In genomic region chr9:78122631-78123030, GRCh38 we compare ENCODE assay signal across 22 cellular contexts.
A peak's percentile ranks its signal among the peaks of the same experiment; 100 is the strongest.
DNase-seq lines count a peak whose midpoint lies in the region; ATAC-seq and TF ChIP-seq lines count a peak whose summit lies in the region.
"Had no signal": no experiment of that assay in that cellular context is flagged by ENCODE, and none has a peak within 500 bp of the region (broad histone marks: within the 10 kb centered on the region; RNA-seq: fewer than 3 reads in every experiment).

No MANE protein-coding gene starts in this region.

- no TSS peak for BruUV-seq in PC-9 (replicated peaks; lab: Mats Ljungman, UMichigan)

- H3K27me3 ChIP-seq in GM23248 (replicated peaks; ENCODE audit: insufficient read depth) (0 out of 2 replicates have a peak, but pooled peaks cover 9% of the 10 kb centered on the region), PC-9 (ENCODE audit: insufficient read depth, low read depth) (no peaks in the 10 kb centered on the region)
- H3K27me3 ChIP-seq: brain microvascular endothelial cell, heart left ventricle, testis had no signal

- no peak overlapping the region for H3K9ac ChIP-seq in GM23248

- intact Hi-C loops in PC-9 (cut with micrococcal nuclease; ENCODE audit: unreplicated experiment): loop anchor here (2.0 to 10.0 kb wide), 6 partner anchors 114 to 958 kb away; partner anchors contain the start of gene CEP78
- intact Hi-C loops in activated naive CD4-positive, alpha-beta T cell treated with anti-CD3 and anti-CD28 coated beads for 36 hours (cut with micrococcal nuclease): loop anchor here (1.0 kb wide), 1 partner anchor 459 kb away; no protein-coding TSS in a partner anchor

- no peak for TF ChIP-seq CTCF in PC-9 (conservative IDR thresholded peaks at IDR 0.05)
- TF ChIP-seq CTCF in epithelial cell of esophagus (IDR thresholded peaks at IDR 0.05; ENCODE audit: insufficient read depth, low read depth, low read length, missing control alignments): no peak

- H3K36me3 ChIP-seq in GM23248 (ENCODE audit: low read depth): no peaks in the 10 kb centered on the region
- no peaks in the 10 kb centered on the region for H3K36me3 ChIP-seq in PC-9 (ENCODE audit: low read depth)
- H3K36me3 ChIP-seq: brain microvascular endothelial cell, heart left ventricle, left ventricle myocardium inferior had no signal

- H2AFZ ChIP-seq in GM23248 (no peak overlapping the region), PC-9 (no peak overlapping the region)

- no peaks in the 10 kb centered on the region for H3K9me3 Mint-ChIP-seq in stimulated activated effector memory CD8-positive, alpha-beta T cell treated with anti-CD3 and anti-CD28 coated beads, Interleukin-12 subunit alpha, Interleukin-12 subunit beta, amount 100 ng/mL, for 72 hours
- H3K9me3 Mint-ChIP-seq in activated naive CD4-positive, alpha-beta T cell treated with anti-CD3 and anti-CD28 coated beads for 36 hours: no peaks in the 10 kb centered on the region
- H3K9me3 Mint-ChIP-seq: activated CD4-positive, alpha-beta memory T cell treated with anti-CD3 and anti-CD28 coated beads, Interleukin-2, amount 10 ng/mL, durations not matched to agents 7 days and 5 days; CD4-positive, alpha-beta memory T cell had no signal

- WGBS in GM23248 (ENCODE audit: low coverage in 1 of 2, low lambda C conversion rate in 2 of 2, missing lambda C conversion rate in 2 of 2), 2 experiments: 35 to 50% methylated on average over 5 of the region's 5 CpGs

- no peak for ATAC-seq in stimulated activated effector memory CD8-positive, alpha-beta T cell treated with anti-CD3 and anti-CD28 coated beads, Interleukin-12 subunit alpha, Interleukin-12 subunit beta, amount 100 ng/mL, for 72 hours
- ATAC-seq: activated CD4-positive, CD25-positive, alpha-beta regulatory T cell treated with anti-CD3 and anti-CD28 coated beads, Interleukin-2, amount 50 U/mL, for 24 hours; heart left ventricle had no signal

- no peaks in the 10 kb centered on the region for H3K36me3 Mint-ChIP-seq in stimulated activated effector memory CD8-positive, alpha-beta T cell treated with anti-CD3 and anti-CD28 coated beads, Interleukin-12 subunit alpha, Interleukin-12 subunit beta, amount 100 ng/mL, for 72 hours
- H3K36me3 Mint-ChIP-seq in activated naive CD4-positive, alpha-beta T cell treated with anti-CD3 and anti-CD28 coated beads for 36 hours (ENCODE audit: low read depth): no peaks in the 10 kb centered on the region
- H3K36me3 Mint-ChIP-seq: CD4-positive, alpha-beta memory T cell; IgD-negative memory B cell; mesothelial cell of epicardium had no signal

- H3F3A ChIP-seq in GM23248 (ENCODE audit: insufficient read depth): peaks cover 16% of the 10 kb centered on the region
- peaks cover 11% of the 10 kb centered on the region; the same call in 1 of the 2 replicates for H3F3A ChIP-seq in PC-9 (ENCODE audit: insufficient read depth, low read depth)

- in situ Hi-C loops in GM23248 (cut with MboI): no loop called here

- CTCF ChIA-PET in PC-9 (lab: Charles Lee): no interaction called here
- CTCF ChIA-PET in activated naive CD4-positive, alpha-beta T cell treated with anti-CD3 and anti-CD28 coated beads for 36 hours (lab: Charles Lee): interaction anchor here (1.1 to 2.8 kb wide), 4 partner anchors 9 to 177 kb away, joined by 3 to 19 read pairs (median 10); no protein-coding TSS in a partner anchor

- H3K4me2 ChIP-seq in GM23248 (ENCODE audit: unreplicated experiment): no peak overlapping the region
- no peak overlapping the region for H3K4me2 ChIP-seq in PC-9

- POLR2A ChIA-PET in PC-9 (lab: Charles Lee; ENCODE audit: unreplicated experiment): no interaction called here

- H3K79me2 ChIP-seq in GM23248 (ENCODE audit: insufficient read depth): no peaks in the 10 kb centered on the region
- no peaks in the 10 kb centered on the region for H3K79me2 ChIP-seq in PC-9 (ENCODE audit: low read depth)

- DNase-seq in GM23248 (peak; percentile 71), PC-9 (peak; percentile 26 to 36), epithelial cell of esophagus (ENCODE audit: low read depth) (peak; percentile 88), NCI-H2196 treated with DMSO at 0.1 percent for 48 hours (lab: John Stamatoyannopoulos, UW; ENCODE audit: unreplicated experiment) (no peak), SW 1271 (lab: John Stamatoyannopoulos, UW) (no peak)
- no peak for DNase-seq in stimulated activated effector memory CD8-positive, alpha-beta T cell treated with anti-CD3 and anti-CD28 coated beads, Interleukin-12 subunit alpha, Interleukin-12 subunit beta, amount 100 ng/mL, for 72 hours (ENCODE audit: low spot score in 2 of 2)
- DNase-seq in activated naive CD4-positive, alpha-beta T cell treated with anti-CD3 and anti-CD28 coated beads for 36 hours: no peak
- DNase-seq: activated CD4-positive, alpha-beta memory T cell treated with anti-CD3 and anti-CD28 coated beads, Interleukin-2, amount 10 ng/mL, durations not matched to agents 7 days and 5 days; activated effector memory CD4-positive, alpha-beta T cell treated with anti-CD3 and anti-CD28 coated beads, Interleukin-2, amount 50 U/mL, for 16 hours; brain microvascular endothelial cell; CD4-positive, alpha-beta memory T cell; cortex of kidney; heart left ventricle; left ventricle myocardium inferior; NCI-H1694; NCI-H2171 treated with DMSO at 0.1 percent for 48 hours; NCI-H526 treated with DMSO at 0.1 percent for 48 hours; Right ventricle myocardium superior; testis had no signal

- no peak overlapping the region for H3K4me3 ChIP-seq in GM23248
- no peak overlapping the region for H3K4me3 ChIP-seq in PC-9
- H3K4me3 ChIP-seq in epithelial cell of esophagus (ENCODE audit: low read length): no peak overlapping the region
- H3K4me3 ChIP-seq: heart left ventricle, left ventricle myocardium inferior, testis had no signal

- no peak overlapping the region for H3K27ac ChIP-seq in GM23248
- H3K27ac ChIP-seq in PC-9: no peak overlapping the region
- H3K27ac ChIP-seq: brain microvascular endothelial cell, heart left ventricle, left ventricle myocardium inferior, testis had no signal

- no peaks in the 10 kb centered on the region for H3K27me3 Mint-ChIP-seq in activated naive CD4-positive, alpha-beta T cell treated with anti-CD3 and anti-CD28 coated beads for 36 hours (ENCODE audit: low read depth)

- H3K4me1 ChIP-seq in GM23248 (ENCODE audit: insufficient read depth) (peaks cover 14% of the 10 kb centered on the region), PC-9 (replicated peaks; ENCODE audit: insufficient read depth) (peaks cover 21% of the 10 kb centered on the region)
- H3K4me1 ChIP-seq: left ventricle myocardium inferior, testis had no signal

- H3K4me1 Mint-ChIP-seq in stimulated activated effector memory CD8-positive, alpha-beta T cell treated with anti-CD3 and anti-CD28 coated beads, Interleukin-12 subunit alpha, Interleukin-12 subunit beta, amount 100 ng/mL, for 72 hours: peaks cover 21% of the 10 kb centered on the region
- peaks cover 30% of the 10 kb centered on the region for H3K4me1 Mint-ChIP-seq in activated naive CD4-positive, alpha-beta T cell treated with anti-CD3 and anti-CD28 coated beads for 36 hours (ENCODE audit: low read depth)

- H3K9me2 ChIP-seq in GM23248 (ENCODE audit: insufficient read depth): no peaks in the 10 kb centered on the region
- no peaks in the 10 kb centered on the region for H3K9me2 ChIP-seq in PC-9 (ENCODE audit: insufficient read depth)

- no peak overlapping the region for H3K4me3 Mint-ChIP-seq in stimulated activated effector memory CD8-positive, alpha-beta T cell treated with anti-CD3 and anti-CD28 coated beads, Interleukin-12 subunit alpha, Interleukin-12 subunit beta, amount 100 ng/mL, for 72 hours
- no peak overlapping the region for H3K4me3 Mint-ChIP-seq in activated naive CD4-positive, alpha-beta T cell treated with anti-CD3 and anti-CD28 coated beads for 36 hours
- H3K4me3 Mint-ChIP-seq: activated CD4-positive, alpha-beta memory T cell treated with anti-CD3 and anti-CD28 coated beads, Interleukin-2, amount 10 ng/mL, durations not matched to agents 7 days and 5 days; CD4-positive, alpha-beta memory T cell; IgD-negative memory B cell; mesothelial cell of epicardium had no signal

- H4K20me1 ChIP-seq in GM23248 (ENCODE audit: insufficient read depth): no peaks in the 10 kb centered on the region
- H4K20me1 ChIP-seq in PC-9 (ENCODE audit: insufficient read depth): no peaks in the 10 kb centered on the region

- H3K9me3 ChIP-seq in GM23248 (ENCODE audit: low read depth) (no peaks in the 10 kb centered on the region), PC-9 (ENCODE audit: insufficient read depth, low read depth) (no peaks in the 10 kb centered on the region; the same call in 1 of the 2 replicates)
- H3K9me3 ChIP-seq: testis had no signal

- peak overlapping the region; percentile 17 for H3K27ac Mint-ChIP-seq in stimulated activated effector memory CD8-positive, alpha-beta T cell treated with anti-CD3 and anti-CD28 coated beads, Interleukin-12 subunit alpha, Interleukin-12 subunit beta, amount 100 ng/mL, for 72 hours
- no peak overlapping the region for H3K27ac Mint-ChIP-seq in activated naive CD4-positive, alpha-beta T cell treated with anti-CD3 and anti-CD28 coated beads for 36 hours
- H3K27ac Mint-ChIP-seq: activated CD4-positive, alpha-beta memory T cell treated with anti-CD3 and anti-CD28 coated beads, Interleukin-2, amount 10 ng/mL, durations not matched to agents 7 days and 5 days; IgD-negative memory B cell; mesothelial cell of epicardium had no signal

Comparison
In these comparisons a context has a peak if more than half of its experiments do, and no peak if none do; other contexts are left out.
1. DNase-seq: peak in GM23248 (single experiment), PC-9 (2 of 2) and epithelial cell of esophagus (single experiment); none in stimulated activated effector memory CD8-positive, alpha-beta T cell treated with anti-CD3 and anti-CD28 coated beads, Interleukin-12 subunit alpha, Interleukin-12 subunit beta, amount 100 ng/mL, for 72 hours (0 of 2), NCI-H2196 treated with DMSO at 0.1 percent for 48 hours (single experiment), SW 1271 (0 of 2) and activated naive CD4-positive, alpha-beta T cell treated with anti-CD3 and anti-CD28 coated beads for 36 hours (single experiment).